In genomic region chr4:38318737-38319455, GRCh38 we compare ENCODE assay signal across 8 cellular contexts.
DNase-seq lines count a peak whose midpoint lies in the region; ATAC-seq and TF ChIP-seq lines count a peak whose summit lies in the region.

No MANE protein-coding gene starts in this region.

- in situ Hi-C loops in KBM-7 (cut with MboI; ENCODE audit: low pct_unique_long_range_greater_than_20kb, low sequenced_read_pairs) = loop anchor here (25.0 kb wide), 2 partner anchors 257 to 343 kb away; partner anchors contain the start of gene KLF3

- peak; percentile 26 for DNase-seq in DMS79 treated with DMSO at 0.1 percent for 48 hours (lab: John Stamatoyannopoulos, UW)
- DNase-seq in KBM-7 = peak; percentile 96
- DNase-seq in Peyer's patch = peak; percentile 71 to 93 (median 88)
- DNase-seq in activated T-helper 2 cell treated with anti-CD3 and anti-CD28 coated beads, Interferon-gamma antibody, Interleukin-2, Interleukin-4, amounts not matched to agents 10 μg/mL and 5 μg/mL and 100 μg/mL, durations not matched to agents 14 hours and 24 hours and 36 hours (ENCODE audit: low spot score) = peak; percentile 64
- peak; percentile 97 for DNase-seq in fibroblast of mammary gland (ENCODE audit: low read depth)
- peak in 9 of 10 donors; percentile 32 to 60 (median 43) for DNase-seq in naive thymus-derived CD8-positive, alpha-beta T cell
- peak; percentile 79 for DNase-seq in stimulated activated naive CD8-positive, alpha-beta T cell treated with anti-CD3 and anti-CD28 coated beads, Interleukin-15, Interleukin-2, amounts not matched to agents 100 U/mL and 50 U/mL, for 24 hours

- H3K27me3 ChIP-seq in Peyer's patch = no peaks in the 10 kb centered on the region

- POLR2A ChIA-PET in naive thymus-derived CD8-positive, alpha-beta T cell (lab: Charles Lee) = interaction anchor here (0.6 to 4.7 kb wide), 14 partner anchors 9 to 356 kb away, joined by 3 to 49 read pairs (median 5); no protein-coding TSS in a partner anchor

- peaks cover 25% of the 10 kb centered on the region for H3K27me3 Mint-ChIP-seq in activated T-helper 2 cell treated with anti-CD3 and anti-CD28 coated beads, Interferon-gamma antibody, Interleukin-2, Interleukin-4, amounts not matched to agents 10 μg/mL and 5 μg/mL and 100 μg/mL, durations not matched to agents 14 hours and 24 hours and 36 hours (ENCODE audit: low read depth)
- no peaks in the 10 kb centered on the region for H3K27me3 Mint-ChIP-seq in naive thymus-derived CD8-positive, alpha-beta T cell

- no peaks in the 10 kb centered on the region for H3K36me3 ChIP-seq in Peyer's patch

- no peaks in the 10 kb centered on the region for H3K9me3 Mint-ChIP-seq in activated T-helper 2 cell treated with anti-CD3 and anti-CD28 coated beads, Interferon-gamma antibody, Interleukin-2, Interleukin-4, amounts not matched to agents 10 μg/mL and 5 μg/mL and 100 μg/mL, durations not matched to agents 14 hours and 24 hours and 36 hours
- H3K9me3 Mint-ChIP-seq in naive thymus-derived CD8-positive, alpha-beta T cell = no peaks in the 10 kb centered on the region

- H3K27ac ChIP-seq in Peyer's patch = peak overlapping the region; percentile 74 to 91 (median 84)

- no peaks in the 10 kb centered on the region for H3K36me3 Mint-ChIP-seq in activated T-helper 2 cell treated with anti-CD3 and anti-CD28 coated beads, Interferon-gamma antibody, Interleukin-2, Interleukin-4, amounts not matched to agents 10 μg/mL and 5 μg/mL and 100 μg/mL, durations not matched to agents 14 hours and 24 hours and 36 hours (ENCODE audit: low read depth)
- no peaks in the 10 kb centered on the region for H3K36me3 Mint-ChIP-seq in naive thymus-derived CD8-positive, alpha-beta T cell

- peaks cover 26% of the 10 kb centered on the region for H3K4me1 Mint-ChIP-seq in activated T-helper 2 cell treated with anti-CD3 and anti-CD28 coated beads, Interferon-gamma antibody, Interleukin-2, Interleukin-4, amounts not matched to agents 10 μg/mL and 5 μg/mL and 100 μg/mL, durations not matched to agents 14 hours and 24 hours and 36 hours (ENCODE audit: low read depth)
- H3K4me1 Mint-ChIP-seq in naive thymus-derived CD8-positive, alpha-beta T cell = peaks cover 25 to 59% (median 53%) of the 10 kb centered on the region in 4 donors

- H3K4me1 ChIP-seq in Peyer's patch = peaks cover 0 to 30% (median 8%) of the 10 kb centered on the region in 4 donors

- TF ChIP-seq CTCF in Peyer's patch (IDR thresholded peaks at IDR 0.05) (peak in 2 of 6 experiments; percentile 15 to 19), fibroblast of mammary gland (conservative IDR thresholded peaks at IDR 0.05; ENCODE audit: control insufficient read depth, insufficient read depth, low read depth, low read length) (no peak)

- peak; percentile 32 to 64 for TF ChIP-seq POLR2A in Peyer's patch (IDR thresholded peaks at IDR 0.05)

- intact Hi-C loops in activated T-helper 2 cell treated with anti-CD3 and anti-CD28 coated beads, Interferon-gamma antibody, Interleukin-2, Interleukin-4, amounts not matched to agents 10 μg/mL and 5 μg/mL and 100 μg/mL, durations not matched to agents 14 hours and 24 hours and 36 hours (cut with micrococcal nuclease) = loop anchor here (1.0 to 2.0 kb wide), 4 partner anchors 16 to 356 kb away; no protein-coding TSS in a partner anchor

- peak overlapping the region; percentile 68 for H3K4me3 Mint-ChIP-seq in activated T-helper 2 cell treated with anti-CD3 and anti-CD28 coated beads, Interferon-gamma antibody, Interleukin-2, Interleukin-4, amounts not matched to agents 10 μg/mL and 5 μg/mL and 100 μg/mL, durations not matched to agents 14 hours and 24 hours and 36 hours (ENCODE audit: low read depth)
- H3K4me3 Mint-ChIP-seq in naive thymus-derived CD8-positive, alpha-beta T cell = peak overlapping the region; percentile 72 to 92 (median 86)

- peak; percentile 91 for ATAC-seq in GM21737 (IDR thresholded peaks at IDR 0.05; ENCODE audit: unreplicated experiment)
- peak; percentile 76 to 85 for ATAC-seq in naive thymus-derived CD8-positive, alpha-beta T cell
- peak; percentile 93 for ATAC-seq in stimulated activated naive CD8-positive, alpha-beta T cell treated with anti-CD3 and anti-CD28 coated beads, Interleukin-15, Interleukin-2, amounts not matched to agents 100 U/mL and 50 U/mL, for 24 hours

- H3K9me3 ChIP-seq in Peyer's patch = no peaks in the 10 kb centered on the region

- peak overlapping the region; percentile 75 for H3K27ac Mint-ChIP-seq in activated T-helper 2 cell treated with anti-CD3 and anti-CD28 coated beads, Interferon-gamma antibody, Interleukin-2, Interleukin-4, amounts not matched to agents 10 μg/mL and 5 μg/mL and 100 μg/mL, durations not matched to agents 14 hours and 24 hours and 36 hours
- peak overlapping the region; percentile 82 to 98 (median 94) for H3K27ac Mint-ChIP-seq in naive thymus-derived CD8-positive, alpha-beta T cell

- H3K4me3 ChIP-seq in Peyer's patch (peak overlapping the region; percentile 31 to 42 (median 35)), fibroblast of mammary gland (ENCODE audit: control insufficient read depth, low read depth, low read length) (no peak overlapping the region)

Comparison
In these comparisons a context has a peak if more than half of its experiments do, and no peak if none do; other contexts are left out.
1. DNase-seq: peak in every context shown above with its lines; median percentile 97 in fibroblast of mammary gland; 96 in KBM-7; 88 in Peyer's patch; 79 in stimulated activated naive CD8-positive, alpha-beta T cell treated with anti-CD3 and anti-CD28 coated beads, Interleukin-15, Interleukin-2, amounts not matched to agents 100 U/mL and 50 U/mL, for 24 hours; 64 in activated T-helper 2 cell treated with anti-CD3 and anti-CD28 coated beads, Interferon-gamma antibody, Interleukin-2, Interleukin-4, amounts not matched to agents 10 μg/mL and 5 μg/mL and 100 μg/mL, durations not matched to agents 14 hours and 24 hours and 36 hours; 43 in naive thymus-derived CD8-positive, alpha-beta T cell; 26 in DMS79 treated with DMSO at 0.1 percent for 48 hours.